ENCODE assay signal across 12 cellular contexts in genomic region chr2:43285987-43286386, GRCh38. TPM values are rescaled to one million over a fixed set of nuclear protein-coding genes. Genes with fewer than 3 reads are reported as not detected.
DNase-seq lines count a peak whose midpoint lies in the region; ATAC-seq and TF ChIP-seq lines count a peak whose summit lies in the region.
"Had no signal": no experiment of that assay in that cellular context is flagged by ENCODE, and none has a peak within 500 bp of the region (broad histone marks: within the 10 kb centered on the region; RNA-seq: fewer than 3 reads in every experiment).

No MANE protein-coding gene starts in this region.

- no peak for ATAC-seq in GM21825 (IDR thresholded peaks at IDR 0.05; ENCODE audit: unreplicated experiment)
- ATAC-seq: A549 had no signal

- H3K27me3 ChIP-seq in neural progenitor cell: no peaks in the 10 kb centered on the region
- H3K27me3 ChIP-seq: BE2C had no signal

- no peaks in the 10 kb centered on the region for H3K4me1 ChIP-seq in neural progenitor cell
- H3K4me1 ChIP-seq: BE2C, HAP-1 had no signal

- no peak overlapping the region for H2AFZ ChIP-seq in neural progenitor cell (replicated peaks)

- no peaks in the 10 kb centered on the region for H3K79me2 ChIP-seq in neural progenitor cell (ENCODE audit: low read depth)

- H3K36me3 Mint-ChIP-seq in endothelial cell (ENCODE audit: low read depth, unreplicated experiment) (peaks cover 68% of the 10 kb centered on the region), neural progenitor cell (peaks cover 70% of the 10 kb centered on the region)

- peaks cover 1% of the 10 kb centered on the region for H3K27me3 Mint-ChIP-seq in endothelial cell (ENCODE audit: unreplicated experiment)
- peaks cover 6% of the 10 kb centered on the region for H3K27me3 Mint-ChIP-seq in neural progenitor cell (ENCODE audit: insufficient read depth, low read depth)
- H3K27me3 Mint-ChIP-seq: CD4-positive, CD25-positive, alpha-beta regulatory T cell had no signal

- H3K4me3 Mint-ChIP-seq in endothelial cell (ENCODE audit: unreplicated experiment) (peak overlapping the region; percentile 26), neural progenitor cell (no peak overlapping the region)
- H3K4me3 Mint-ChIP-seq: CD4-positive, CD25-positive, alpha-beta regulatory T cell had no signal

- peaks cover 8% of the 10 kb centered on the region for H3K36me3 ChIP-seq in neural progenitor cell

- no peaks in the 10 kb centered on the region for H4K20me1 ChIP-seq in neural progenitor cell (ENCODE audit: low read depth)

- TF ChIP-seq CTCF in endothelial cell (IDR thresholded peaks at IDR 0.05; ENCODE audit: unreplicated experiment) (no peak), neural progenitor cell (IDR thresholded peaks at IDR 0.05) (no peak)

- H3F3A ChIP-seq in neural progenitor cell (ENCODE audit: low read depth): no peaks in the 10 kb centered on the region

- no peak overlapping the region for H3K27ac ChIP-seq in neural progenitor cell
- H3K27ac ChIP-seq: A549 had no signal

- no peaks in the 10 kb centered on the region for H3K9me3 ChIP-seq in neural progenitor cell (ENCODE audit: low read depth)

- no peak overlapping the region for H3K9ac ChIP-seq in neural progenitor cell

- no peaks in the 10 kb centered on the region for H3K4me1 Mint-ChIP-seq in endothelial cell (ENCODE audit: unreplicated experiment)
- no peaks in the 10 kb centered on the region for H3K4me1 Mint-ChIP-seq in neural progenitor cell

- H3K9me3 Mint-ChIP-seq in endothelial cell (ENCODE audit: unreplicated experiment) (peaks cover 19% of the 10 kb centered on the region), neural progenitor cell (peaks cover 40% of the 10 kb centered on the region)

- no peak overlapping the region for H3K4me3 ChIP-seq in neural progenitor cell
- H3K4me3 ChIP-seq: A549, HAP-1 had no signal

- H3K4me2 ChIP-seq in neural progenitor cell: no peak overlapping the region
- H3K4me2 ChIP-seq: A549 had no signal

- DNase-seq in CD1c-positive myeloid dendritic cell (ENCODE audit: extremely low spot score): peak; percentile 59
- peak; percentile 68 for DNase-seq in MV-4-11 (lab: John Stamatoyannopoulos, UW)
- DNase-seq in endothelial cell (ENCODE audit: low spot score): no peak
- DNase-seq in neural progenitor cell (ENCODE audit: low spot score): no peak
- no peak for DNase-seq in GOT3 (lab: John Stamatoyannopoulos, UW)
- DNase-seq in UCSD-AML1 (lab: John Stamatoyannopoulos, UW; ENCODE audit: unreplicated experiment): no peak
- DNase-seq: BE2C; CD4-positive, CD25-positive, alpha-beta regulatory T cell; DMS 273 treated with DMSO at 0.1 percent for 48 hours had no signal

- H3K27ac Mint-ChIP-seq in endothelial cell (ENCODE audit: unreplicated experiment) (no peak overlapping the region), neural progenitor cell (peak overlapping the region; percentile 28)

RNA-seq across cellular contexts. Expression of gene ZFP36L2, which starts 59.6 kb away (rescaled TPM):
- total RNA-seq in endothelial cell (ENCODE audit: unreplicated experiment) (72.1 TPM), neural progenitor cell (ENCODE audit: low replicate concordance) (13.8 and 15.1 TPM in 2 replicates)

Comparison
In these comparisons a context has a peak if more than half of its experiments do, and no peak if none do; other contexts are left out.
1. DNase-seq: peak in CD1c-positive myeloid dendritic cell (single experiment) and MV-4-11 (single experiment); none in endothelial cell (single experiment), neural progenitor cell (single experiment), GOT3 (single experiment) and UCSD-AML1 (single experiment).